ENCODE assay signal across 21 cellular contexts in genomic region chr1:21115098-21115760, GRCh38.
DNase-seq lines count a peak whose midpoint lies in the region; ATAC-seq, FAIRE-seq and TF ChIP-seq lines count a peak whose summit lies in the region.
"Had no signal": no experiment of that assay in that cellular context is flagged by ENCODE, and none has a peak within 500 bp of the region (broad histone marks: within the 10 kb centered on the region; RNA-seq: fewer than 3 reads in every experiment).

No MANE protein-coding gene starts in this region.

- no peak overlapping the region for H3K4me2 ChIP-seq in GM23338
- H3K4me2 ChIP-seq: BLaER1 treated with 17β-estradiol and CSF1 and Interleukin-3, amounts not matched to agents 10 nM and 100 nM had no signal

- DNase-seq in GM23338 (ENCODE audit: low spot score) = no peak
- DNase-seq in left kidney (ENCODE audit: low read depth, low spot score) = peak; percentile 44
- DNase-seq in pancreas = no peak
- no peak for DNase-seq in ecto neural progenitor cell (ENCODE audit: low spot score)
- DNase-seq in NCI-H2081 treated with DMSO at 0.1 percent for 48 hours (lab: John Stamatoyannopoulos, UW) = no peak
- no peak for DNase-seq in activated T-cell treated with anti-CD3 and anti-CD28 coated beads, Interleukin-2, amount 50 U/mL, for 1 hour
- DNase-seq: ACHN; activated B cell treated with CpG ODN at 0.5 μM for 24 hours; activated CD8-positive, alpha-beta T cell treated with anti-CD3 and anti-CD28 coated beads for 36 hours; DMS 273 treated with DMSO at 0.1 percent for 48 hours; NCI-H1417 treated with DMSO at 0.1 percent for 48 hours; NCI-H524 treated with DMSO at 0.1 percent for 48 hours; RPMI8226; T-helper 9 cell; uterus had no signal

- H3F3A ChIP-seq in GM23338 (replicated peaks; ENCODE audit: low read depth) = no peaks in the 10 kb centered on the region

- no peaks in the 10 kb centered on the region for H3K9me3 ChIP-seq in pancreas
- H3K9me3 ChIP-seq: BLaER1 treated with 17β-estradiol and CSF1 and Interleukin-3, amounts not matched to agents 10 nM and 100 nM; uterus had no signal

- 43 to 48% methylated on average over 2 of the region's 2 CpGs for WGBS in pancreas, 2 donors

- H3K27me3 ChIP-seq in GM23338 (ENCODE audit: insufficient read depth) = no peaks in the 10 kb centered on the region
- H3K27me3 ChIP-seq in pancreas = no peaks in the 10 kb centered on the region
- H3K27me3 ChIP-seq: BLaER1 treated with 17β-estradiol and CSF1 and Interleukin-3, amounts not matched to agents 10 nM and 100 nM; uterus had no signal

- TF ChIP-seq CTCF in GM23338 (conservative IDR thresholded peaks at IDR 0.05; ENCODE audit: low read depth in 2 of 2) (no peak), pancreas (IDR thresholded peaks at IDR 0.05) (no peak)

- FAIRE-seq in colon (lab: Jason Lieb, UNC) (peak; percentile 62), pancreas (lab: Jason Lieb, UNC) (peak; percentile 90)
- FAIRE-seq: GM18507 had no signal

- no peak overlapping the region for H2AFZ ChIP-seq in GM23338

- 0 out of 2 replicates have a peak overlapping the region, but pooled peaks have one; percentile 18 for H3K27ac Mint-ChIP-seq in GM23338
- H3K27ac Mint-ChIP-seq: activated B cell treated with CpG ODN at 0.5 μM for 24 hours; activated CD8-positive, alpha-beta T cell treated with anti-CD3 and anti-CD28 coated beads for 36 hours; IgD-negative memory B cell had no signal

- H3K36me3 Mint-ChIP-seq in GM23338 (ENCODE audit: low read depth) = no peaks in the 10 kb centered on the region

- ATAC-seq in GM23338 = no peak
- ATAC-seq in pancreas = peak in 3 of 4 donors; percentile 69 to 75 (median 70)
- no peak for ATAC-seq in GM21390 (IDR thresholded peaks at IDR 0.05; ENCODE audit: unreplicated experiment)
- ATAC-seq: activated CD8-positive, alpha-beta T cell treated with anti-CD3 and anti-CD28 coated beads for 36 hours had no signal

- H3K27ac ChIP-seq in GM23338 (ENCODE audit: low read depth) (no peak overlapping the region), pancreas (no peak overlapping the region)
- H3K27ac ChIP-seq: BLaER1 treated with 17β-estradiol and CSF1 and Interleukin-3, amounts not matched to agents 10 nM and 100 nM; uterus had no signal

- H3K9me3 Mint-ChIP-seq in GM23338 = no peaks in the 10 kb centered on the region
- H3K9me3 Mint-ChIP-seq: activated B cell treated with CpG ODN at 0.5 μM for 24 hours; activated CD8-positive, alpha-beta T cell treated with anti-CD3 and anti-CD28 coated beads for 36 hours; central memory CD8-positive, alpha-beta T cell; IgD-negative memory B cell had no signal

- no peak overlapping the region for H3K4me3 Mint-ChIP-seq in GM23338
- H3K4me3 Mint-ChIP-seq: activated B cell treated with CpG ODN at 0.5 μM for 24 hours; activated CD8-positive, alpha-beta T cell treated with anti-CD3 and anti-CD28 coated beads for 36 hours; central memory CD8-positive, alpha-beta T cell; IgD-negative memory B cell had no signal

- no peaks in the 10 kb centered on the region for H3K9me2 ChIP-seq in GM23338 (ENCODE audit: insufficient read depth)

- H3K79me2 ChIP-seq in GM23338 (replicated peaks; ENCODE audit: insufficient read depth) = peaks cover 79% of the 10 kb centered on the region

- peaks cover 19% of the 10 kb centered on the region for H4K20me1 ChIP-seq in GM23338 (replicated peaks; ENCODE audit: insufficient read depth)

- peaks cover 2% of the 10 kb centered on the region; the same call in 1 of the 3 replicates for H3K4me1 Mint-ChIP-seq in GM23338

- no peaks in the 10 kb centered on the region for H3K36me3 ChIP-seq in GM23338 (ENCODE audit: insufficient read depth)
- no peaks in the 10 kb centered on the region for H3K36me3 ChIP-seq in pancreas
- H3K36me3 ChIP-seq: uterus had no signal

- H3K4me1 ChIP-seq in GM23338 (ENCODE audit: insufficient read depth) (no peaks in the 10 kb centered on the region), pancreas (peaks cover 0 to 11% (median 4%) of the 10 kb centered on the region in 3 donors)
- H3K4me1 ChIP-seq: uterus had no signal

- intact Hi-C loops in pancreas (cut with DNase I) = no loop called here

- H3K27me3 Mint-ChIP-seq in GM23338 (ENCODE audit: insufficient read depth, low read depth, poor library complexity) = peaks cover 4% of the 10 kb centered on the region
- H3K27me3 Mint-ChIP-seq: activated B cell treated with CpG ODN at 0.5 μM for 24 hours; activated CD8-positive, alpha-beta T cell treated with anti-CD3 and anti-CD28 coated beads for 36 hours; central memory CD8-positive, alpha-beta T cell; IgD-negative memory B cell had no signal

- H3K4me3 ChIP-seq in GM23338 (no peak overlapping the region), pancreas (no peak overlapping the region)
- H3K4me3 ChIP-seq: BLaER1 treated with 17β-estradiol and CSF1 and Interleukin-3, amounts not matched to agents 10 nM and 100 nM; uterus had no signal

TF ChIP-seq in GM23338, 12 proteins besides CTCF, POLR2A, EP300 and RAD21 (continues in another document):
- TF ChIP-seq POLR2AphosphoS5 (IDR thresholded peaks at IDR 0.05; ENCODE audit: low read depth) (no peak), JUNB (IDR thresholded peaks at IDR 0.05; ENCODE audit: unreplicated experiment) (no peak), STAT1 (IDR thresholded peaks at IDR 0.05; ENCODE audit: unreplicated experiment) (no peak), NANOG (IDR thresholded peaks at IDR 0.05; ENCODE audit: borderline replicate concordance) (no peak), ZNF331 (CRISPR knock-in tag; IDR thresholded peaks at IDR 0.05; ENCODE audit: low read depth) (no peak), EZH2phosphoT487 (IDR thresholded peaks at IDR 0.05; ENCODE audit: unreplicated experiment) (no peak), REST (IDR thresholded peaks at IDR 0.05; ENCODE audit: unreplicated experiment) (no peak)

Comparison
In these comparisons a context has a peak if more than half of its experiments do, and no peak if none do; other contexts are left out.
1. ATAC-seq: peak in pancreas (3 of 4); none in GM23338 (single experiment) and GM21390 (single experiment).